19 cellular contexts compared by ENCODE assay signal in genomic region chr22:40312050-40312449, GRCh38. TPM values are rescaled to one million over a fixed set of nuclear protein-coding genes. Genes with fewer than 3 reads are reported as not detected.
DNase-seq lines count a peak whose midpoint lies in the region; ATAC-seq and TF ChIP-seq lines count a peak whose summit lies in the region.
"Had no signal": no experiment of that assay in that cellular context is flagged by ENCODE, and none has a peak within 500 bp of the region (broad histone marks: within the 10 kb centered on the region; RNA-seq: fewer than 3 reads in every experiment).

No MANE protein-coding gene starts in this region.

- no peaks in the 10 kb centered on the region for H3K9me3 Mint-ChIP-seq in CD14-positive monocyte
- H3K9me3 Mint-ChIP-seq in HFFc6, result no peaks in the 10 kb centered on the region
- no peaks in the 10 kb centered on the region for H3K9me3 Mint-ChIP-seq in activated naive CD8-positive, alpha-beta T cell treated with anti-CD3 and anti-CD28 coated beads, Interleukin-2, amount 50 U/mL, for 24 hours
- no peaks in the 10 kb centered on the region for H3K9me3 Mint-ChIP-seq in nephron progenitor cell
- no peaks in the 10 kb centered on the region for H3K9me3 Mint-ChIP-seq in activated T-helper 2 cell treated with anti-CD3 and anti-CD28 coated beads, Interferon-gamma antibody, Interleukin-2, Interleukin-4, amounts not matched to agents 10 μg/mL and 5 μg/mL and 100 μg/mL, durations not matched to agents 14 hours and 24 hours and 36 hours
- H3K9me3 Mint-ChIP-seq: activated CD4-positive, alpha-beta memory T cell treated with anti-CD3 and anti-CD28 coated beads, Interleukin-2, amount 10 ng/mL, durations not matched to agents 7 days and 5 days; GM23338 had no signal

- no peak for TF ChIP-seq CTCF in CD14-positive monocyte (IDR thresholded peaks at IDR 0.05)
- no peak for TF ChIP-seq CTCF in HFFc6 (IDR thresholded peaks at IDR 0.05)
- TF ChIP-seq CTCF in nephron progenitor cell (IDR thresholded peaks at IDR 0.05), result no peak

- intact Hi-C loops in CD14-positive monocyte (cut with micrococcal nuclease), result no loop called here
- intact Hi-C loops in activated T-helper 2 cell treated with anti-CD3 and anti-CD28 coated beads, Interferon-gamma antibody, Interleukin-2, Interleukin-4, amounts not matched to agents 10 μg/mL and 5 μg/mL and 100 μg/mL, durations not matched to agents 14 hours and 24 hours and 36 hours (cut with micrococcal nuclease), result no loop called here

- H3K27me3 Mint-ChIP-seq in CD14-positive monocyte (ENCODE audit: low read depth in 3 of 3) (no peaks in the 10 kb centered on the region), HFFc6 (ENCODE audit: insufficient read depth) (peaks cover 2% of the 10 kb centered on the region), nephron progenitor cell (ENCODE audit: low read depth, poor library complexity) (no peaks in the 10 kb centered on the region)
- H3K27me3 Mint-ChIP-seq in activated naive CD8-positive, alpha-beta T cell treated with anti-CD3 and anti-CD28 coated beads, Interleukin-2, amount 50 U/mL, for 24 hours, result no peaks in the 10 kb centered on the region
- H3K27me3 Mint-ChIP-seq in activated T-helper 2 cell treated with anti-CD3 and anti-CD28 coated beads, Interferon-gamma antibody, Interleukin-2, Interleukin-4, amounts not matched to agents 10 μg/mL and 5 μg/mL and 100 μg/mL, durations not matched to agents 14 hours and 24 hours and 36 hours (ENCODE audit: low read depth), result no peaks in the 10 kb centered on the region
- H3K27me3 Mint-ChIP-seq: activated CD4-positive, alpha-beta memory T cell treated with anti-CD3 and anti-CD28 coated beads, Interleukin-2, amount 10 ng/mL, durations not matched to agents 7 days and 5 days had no signal

- H3K4me3 Mint-ChIP-seq in CD14-positive monocyte, result no peak overlapping the region
- peak overlapping the region; percentile 84 for H3K4me3 Mint-ChIP-seq in HFFc6
- no peak overlapping the region for H3K4me3 Mint-ChIP-seq in activated naive CD8-positive, alpha-beta T cell treated with anti-CD3 and anti-CD28 coated beads, Interleukin-2, amount 50 U/mL, for 24 hours
- H3K4me3 Mint-ChIP-seq in nephron progenitor cell, result peak overlapping the region; percentile 48
- no peak overlapping the region for H3K4me3 Mint-ChIP-seq in activated T-helper 2 cell treated with anti-CD3 and anti-CD28 coated beads, Interferon-gamma antibody, Interleukin-2, Interleukin-4, amounts not matched to agents 10 μg/mL and 5 μg/mL and 100 μg/mL, durations not matched to agents 14 hours and 24 hours and 36 hours (ENCODE audit: low read depth)
- H3K4me3 Mint-ChIP-seq: activated CD4-positive, alpha-beta memory T cell treated with anti-CD3 and anti-CD28 coated beads, Interleukin-2, amount 10 ng/mL, durations not matched to agents 7 days and 5 days; GM23338 had no signal

- ATAC-seq in activated naive CD8-positive, alpha-beta T cell treated with anti-CD3 and anti-CD28 coated beads, Interleukin-2, amount 50 U/mL, for 24 hours, result no peak
- ATAC-seq: GM23338 had no signal

- H3K36me3 Mint-ChIP-seq in CD14-positive monocyte (peaks cover 78 to 94% of the 10 kb centered on the region in 2 donors), HFFc6 (ENCODE audit: low read depth) (peaks cover 52% of the 10 kb centered on the region), nephron progenitor cell (ENCODE audit: low read depth) (peaks cover 81% of the 10 kb centered on the region)
- H3K36me3 Mint-ChIP-seq in activated naive CD8-positive, alpha-beta T cell treated with anti-CD3 and anti-CD28 coated beads, Interleukin-2, amount 50 U/mL, for 24 hours (ENCODE audit: low read depth), result peaks cover 51% of the 10 kb centered on the region
- peaks cover 77% of the 10 kb centered on the region for H3K36me3 Mint-ChIP-seq in activated T-helper 2 cell treated with anti-CD3 and anti-CD28 coated beads, Interferon-gamma antibody, Interleukin-2, Interleukin-4, amounts not matched to agents 10 μg/mL and 5 μg/mL and 100 μg/mL, durations not matched to agents 14 hours and 24 hours and 36 hours (ENCODE audit: low read depth)

- peaks cover 27% of the 10 kb centered on the region for H3K4me1 Mint-ChIP-seq in CD14-positive monocyte
- H3K4me1 Mint-ChIP-seq in HFFc6 (ENCODE audit: low read depth), result peaks cover 44% of the 10 kb centered on the region
- H3K4me1 Mint-ChIP-seq in activated naive CD8-positive, alpha-beta T cell treated with anti-CD3 and anti-CD28 coated beads, Interleukin-2, amount 50 U/mL, for 24 hours, result peaks cover 26% of the 10 kb centered on the region
- peaks cover 24% of the 10 kb centered on the region for H3K4me1 Mint-ChIP-seq in nephron progenitor cell
- peaks cover 19% of the 10 kb centered on the region for H3K4me1 Mint-ChIP-seq in activated T-helper 2 cell treated with anti-CD3 and anti-CD28 coated beads, Interferon-gamma antibody, Interleukin-2, Interleukin-4, amounts not matched to agents 10 μg/mL and 5 μg/mL and 100 μg/mL, durations not matched to agents 14 hours and 24 hours and 36 hours (ENCODE audit: low read depth)
- H3K4me1 Mint-ChIP-seq: GM23338 had no signal

- H3K27ac Mint-ChIP-seq in CD14-positive monocyte (peak overlapping the region; percentile 26 to 92 (median 84)), HFFc6 (peak overlapping the region; percentile 62), nephron progenitor cell (peak overlapping the region; percentile 96)
- H3K27ac Mint-ChIP-seq in activated naive CD8-positive, alpha-beta T cell treated with anti-CD3 and anti-CD28 coated beads, Interleukin-2, amount 50 U/mL, for 24 hours, result peak overlapping the region; percentile 6
- no peak overlapping the region for H3K27ac Mint-ChIP-seq in activated T-helper 2 cell treated with anti-CD3 and anti-CD28 coated beads, Interferon-gamma antibody, Interleukin-2, Interleukin-4, amounts not matched to agents 10 μg/mL and 5 μg/mL and 100 μg/mL, durations not matched to agents 14 hours and 24 hours and 36 hours
- H3K27ac Mint-ChIP-seq: activated CD4-positive, alpha-beta memory T cell treated with anti-CD3 and anti-CD28 coated beads, Interleukin-2, amount 10 ng/mL, durations not matched to agents 7 days and 5 days; GM23338 had no signal

- DNase-seq in CD14-positive monocyte (ENCODE audit: low spot score) (no peak), HFFc6 (no peak), nephron progenitor cell (peak; percentile 55), T-helper 2 cell (no peak), midbrain (lab: John Stamatoyannopoulos, UW) (no peak), NCI-H446 treated with DMSO at 0.1 percent for 48 hours (lab: John Stamatoyannopoulos, UW) (no peak)
- no peak for DNase-seq in activated naive CD8-positive, alpha-beta T cell treated with anti-CD3 and anti-CD28 coated beads, Interleukin-2, amount 50 U/mL, for 24 hours
- no peak for DNase-seq in activated T-helper 2 cell treated with anti-CD3 and anti-CD28 coated beads, Interferon-gamma antibody, Interleukin-2, Interleukin-4, amounts not matched to agents 10 μg/mL and 5 μg/mL and 100 μg/mL, durations not matched to agents 14 hours and 24 hours and 36 hours (ENCODE audit: low spot score)
- DNase-seq: activated CD4-positive, alpha-beta memory T cell treated with anti-CD3 and anti-CD28 coated beads, Interleukin-2, amount 10 ng/mL, durations not matched to agents 7 days and 5 days; activated CD4-positive, CD25-positive, alpha-beta regulatory T cell; C1 segment of cervical spinal cord; colonic mucosa; DMS153; KBM-7; stimulated activated CD8-positive, alpha-beta memory T cell treated with anti-CD3 and anti-CD28 coated beads, Interleukin-4, amount 100 ng/mL, for 48 hours; substantia nigra; T1000; uterus had no signal

RNA-seq across cellular contexts. Expression of gene ADSL, which starts 34.2 kb away (rescaled TPM):
- 10 to 100 TPM; 65.1 to 82.3 TPM for polyA plus RNA-seq in CD14-positive monocyte
- total RNA-seq in HFFc6 (2021; fragmentation: NEBNext Ultra II Directional; extraction: Animal tissue kit (Norgen Biotek cat#: 25700)), result 10 to 100 TPM; 60.6 to 73.8 (median 70.9) TPM
- total RNA-seq in activated T-helper 2 cell treated with anti-CD3 and anti-CD28 coated beads, Interferon-gamma antibody, Interleukin-2, Interleukin-4, amounts not matched to agents 10 μg/mL and 5 μg/mL and 100 μg/mL, durations not matched to agents 14 hours and 24 hours and 36 hours, result 142 and 160 TPM in 2 replicates

RNA-seq across cellular contexts. Expression of gene SGSM3, which starts 58.3 kb away (rescaled TPM):
- polyA plus RNA-seq in CD14-positive monocyte, result 10 to 100 TPM; 27.9 to 29.1 TPM
- 10 to 100 TPM; 41.3 to 52.1 (median 45.5) TPM for total RNA-seq in HFFc6 (2021; fragmentation: NEBNext Ultra II Directional; extraction: Animal tissue kit (Norgen Biotek cat#: 25700))
- 48.7 and 50.3 TPM in 2 replicates for total RNA-seq in activated T-helper 2 cell treated with anti-CD3 and anti-CD28 coated beads, Interferon-gamma antibody, Interleukin-2, Interleukin-4, amounts not matched to agents 10 μg/mL and 5 μg/mL and 100 μg/mL, durations not matched to agents 14 hours and 24 hours and 36 hours

Comparison
In these comparisons a context has a peak if more than half of its experiments do, and no peak if none do; other contexts are left out.
1. H3K4me3 Mint-ChIP-seq: peak in HFFc6 (single experiment) and nephron progenitor cell (single experiment); none in CD14-positive monocyte (0 of 2), activated naive CD8-positive, alpha-beta T cell treated with anti-CD3 and anti-CD28 coated beads, Interleukin-2, amount 50 U/mL, for 24 hours (single experiment) and activated T-helper 2 cell treated with anti-CD3 and anti-CD28 coated beads, Interferon-gamma antibody, Interleukin-2, Interleukin-4, amounts not matched to agents 10 μg/mL and 5 μg/mL and 100 μg/mL, durations not matched to agents 14 hours and 24 hours and 36 hours (single experiment).